ENCODE assay signal across 1 cellular context in genomic region chr7:157177333-157177993, GRCh38.
A peak's percentile ranks its signal among the peaks of the same experiment; 100 is the strongest.
TF ChIP-seq lines count a peak whose summit lies in the region.

No MANE protein-coding gene starts in this region.

TF ChIP-seq in K562, 482 proteins besides CTCF, POLR2A, EP300 and RAD21:
- TF ChIP-seq CAMTA2 (CRISPR knock-in tag; conservative IDR thresholded peaks at IDR 0.05) (no peak), SP1 (CRISPR knock-in tag; IDR thresholded peaks at IDR 0.05) (no peak), POLR2G (IDR thresholded peaks at IDR 0.05; ENCODE audit: low read depth, low read length) (0 out of 2 replicates have a peak, but pooled peaks have one; percentile 23), RBM22 (IDR thresholded peaks at IDR 0.05; ENCODE audit: low read depth, low read length, poor library complexity, severe bottlenecking) (peak; percentile 45), MLLT1 (IDR thresholded peaks at IDR 0.05) (no peak)
